In the genomic region with DNA sequence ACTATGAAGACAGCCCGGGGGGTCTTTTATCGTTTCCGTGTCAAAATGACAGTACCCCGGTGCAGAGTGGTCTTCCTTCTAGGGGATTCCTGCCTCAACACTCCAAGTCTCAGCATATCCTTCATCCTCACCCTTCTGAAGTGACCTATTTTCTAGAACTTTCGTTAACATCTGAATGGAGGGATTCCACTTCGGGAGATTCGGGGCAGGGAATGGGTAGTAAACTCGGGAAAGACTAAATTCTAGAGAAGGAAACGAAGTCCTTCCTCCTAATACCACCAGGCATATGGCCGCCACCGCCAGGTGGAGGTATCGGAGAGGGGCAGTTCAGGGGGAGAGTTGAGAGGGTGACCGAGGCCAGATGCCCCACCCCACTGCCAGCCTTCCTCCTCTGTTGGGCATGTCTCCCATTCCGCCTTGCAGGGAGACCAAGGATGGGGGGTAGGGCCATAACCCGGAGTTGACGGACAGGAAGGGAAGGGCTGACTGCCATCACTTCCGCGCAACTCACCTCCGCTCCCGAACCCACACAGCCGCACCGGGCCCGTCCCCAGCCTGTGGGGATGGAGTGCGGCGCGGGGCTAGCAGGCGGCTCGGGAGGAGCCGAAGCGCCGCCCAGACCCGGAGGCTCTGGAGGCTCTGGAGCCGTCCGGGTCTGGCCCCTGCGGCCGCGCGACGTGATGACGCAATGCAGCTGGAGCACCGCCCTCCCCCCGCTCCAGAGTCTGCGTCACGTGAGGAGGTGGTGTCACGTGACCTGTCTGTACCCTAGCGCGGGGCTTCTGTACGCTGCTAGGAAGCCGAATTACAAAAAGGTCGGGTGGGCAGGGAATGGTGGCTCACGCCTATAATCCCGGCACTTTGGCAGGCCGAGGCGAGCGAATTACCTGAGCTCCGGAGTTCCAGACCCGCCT, we compare ENCODE assay signal across 1 cellular context.
A peak's percentile ranks its signal among the peaks of the same experiment; 100 is the strongest.
TF ChIP-seq lines count a peak whose summit lies in the region.

KLHL12 (minus strand) TSS at position 657 of the 914 bp plus-strand sequence. CDS start 2,072 bp downstream, outside the sequence.

TF ChIP-seq in WTC11, 78 proteins besides CTCF, POLR2A, EP300 and RAD21 (continued from another document and continues in another):
- TF ChIP-seq, protein P1, sequence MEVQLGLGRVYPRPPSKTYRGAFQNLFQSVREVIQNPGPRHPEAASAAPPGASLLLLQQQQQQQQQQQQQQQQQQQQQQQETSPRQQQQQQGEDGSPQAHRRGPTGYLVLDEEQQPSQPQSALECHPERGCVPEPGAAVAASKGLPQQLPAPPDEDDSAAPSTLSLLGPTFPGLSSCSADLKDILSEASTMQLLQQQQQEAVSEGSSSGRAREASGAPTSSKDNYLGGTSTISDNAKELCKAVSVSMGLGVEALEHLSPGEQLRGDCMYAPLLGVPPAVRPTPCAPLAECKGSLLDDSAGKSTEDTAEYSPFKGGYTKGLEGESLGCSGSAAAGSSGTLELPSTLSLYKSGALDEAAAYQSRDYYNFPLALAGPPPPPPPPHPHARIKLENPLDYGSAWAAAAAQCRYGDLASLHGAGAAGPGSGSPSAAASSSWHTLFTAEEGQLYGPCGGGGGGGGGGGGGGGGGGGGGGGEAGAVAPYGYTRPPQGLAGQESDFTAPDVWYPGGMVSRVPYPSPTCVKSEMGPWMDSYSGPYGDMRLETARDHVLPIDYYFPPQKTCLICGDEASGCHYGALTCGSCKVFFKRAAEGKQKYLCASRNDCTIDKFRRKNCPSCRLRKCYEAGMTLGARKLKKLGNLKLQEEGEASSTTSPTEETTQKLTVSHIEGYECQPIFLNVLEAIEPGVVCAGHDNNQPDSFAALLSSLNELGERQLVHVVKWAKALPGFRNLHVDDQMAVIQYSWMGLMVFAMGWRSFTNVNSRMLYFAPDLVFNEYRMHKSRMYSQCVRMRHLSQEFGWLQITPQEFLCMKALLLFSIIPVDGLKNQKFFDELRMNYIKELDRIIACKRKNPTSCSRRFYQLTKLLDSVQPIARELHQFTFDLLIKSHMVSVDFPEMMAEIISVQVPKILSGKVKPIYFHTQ (CRISPR knock-in tag; IDR thresholded peaks at IDR 0.05), result 0 out of 2 replicates have a peak, but pooled peaks have one; percentile 63
- TF ChIP-seq CREB1 (CRISPR knock-in tag; IDR thresholded peaks at IDR 0.05), result 0 out of 2 replicates have a peak, but pooled peaks have one; percentile 51
- TF ChIP-seq TP53 (CRISPR knock-in tag; IDR thresholded peaks at IDR 0.05), result no peak
- TF ChIP-seq ZNF671 (CRISPR knock-in tag; IDR thresholded peaks at IDR 0.05), result peak; percentile 65; the same call in 1 of the 2 replicates
- TF ChIP-seq, protein P2, sequence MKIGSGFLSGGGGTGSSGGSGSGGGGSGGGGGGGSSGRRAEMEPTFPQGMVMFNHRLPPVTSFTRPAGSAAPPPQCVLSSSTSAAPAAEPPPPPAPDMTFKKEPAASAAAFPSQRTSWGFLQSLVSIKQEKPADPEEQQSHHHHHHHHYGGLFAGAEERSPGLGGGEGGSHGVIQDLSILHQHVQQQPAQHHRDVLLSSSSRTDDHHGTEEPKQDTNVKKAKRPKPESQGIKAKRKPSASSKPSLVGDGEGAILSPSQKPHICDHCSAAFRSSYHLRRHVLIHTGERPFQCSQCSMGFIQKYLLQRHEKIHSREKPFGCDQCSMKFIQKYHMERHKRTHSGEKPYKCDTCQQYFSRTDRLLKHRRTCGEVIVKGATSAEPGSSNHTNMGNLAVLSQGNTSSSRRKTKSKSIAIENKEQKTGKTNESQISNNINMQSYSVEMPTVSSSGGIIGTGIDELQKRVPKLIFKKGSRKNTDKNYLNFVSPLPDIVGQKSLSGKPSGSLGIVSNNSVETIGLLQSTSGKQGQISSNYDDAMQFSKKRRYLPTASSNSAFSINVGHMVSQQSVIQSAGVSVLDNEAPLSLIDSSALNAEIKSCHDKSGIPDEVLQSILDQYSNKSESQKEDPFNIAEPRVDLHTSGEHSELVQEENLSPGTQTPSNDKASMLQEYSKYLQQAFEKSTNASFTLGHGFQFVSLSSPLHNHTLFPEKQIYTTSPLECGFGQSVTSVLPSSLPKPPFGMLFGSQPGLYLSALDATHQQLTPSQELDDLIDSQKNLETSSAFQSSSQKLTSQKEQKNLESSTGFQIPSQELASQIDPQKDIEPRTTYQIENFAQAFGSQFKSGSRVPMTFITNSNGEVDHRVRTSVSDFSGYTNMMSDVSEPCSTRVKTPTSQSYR (CRISPR knock-in tag; IDR thresholded peaks at IDR 0.05), result peak; percentile 91
- TF ChIP-seq ZNF532 (CRISPR knock-in tag; IDR thresholded peaks at IDR 0.05; ENCODE audit: borderline replicate concordance), result no peak
- TF ChIP-seq FOXK1 (CRISPR knock-in tag; IDR thresholded peaks at IDR 0.05), result peak; percentile 87; the same call in 1 of the 2 replicates
- no peak for TF ChIP-seq GTF2I (CRISPR knock-in tag; conservative IDR thresholded peaks at IDR 0.05)
- 0 out of 2 replicates have a peak, but pooled peaks have one; percentile 19 for TF ChIP-seq MYBL2 (CRISPR knock-in tag; IDR thresholded peaks at IDR 0.05)
- peak; percentile 96 for TF ChIP-seq CREM (CRISPR knock-in tag; IDR thresholded peaks at IDR 0.05)
- TF ChIP-seq ZSCAN18 (CRISPR knock-in tag; IDR thresholded peaks at IDR 0.05), result peak; percentile 96
- TF ChIP-seq KAT7 (CRISPR knock-in tag; IDR thresholded peaks at IDR 0.05; ENCODE audit: borderline replicate concordance), result peak; percentile 59; the same call in 1 of the 2 replicates
- TF ChIP-seq PRDM15 (CRISPR knock-in tag; IDR thresholded peaks at IDR 0.05), result peak; percentile 87
- no peak for TF ChIP-seq SMAD4 (CRISPR knock-in tag; IDR thresholded peaks at IDR 0.05)
- TF ChIP-seq, protein P3, sequence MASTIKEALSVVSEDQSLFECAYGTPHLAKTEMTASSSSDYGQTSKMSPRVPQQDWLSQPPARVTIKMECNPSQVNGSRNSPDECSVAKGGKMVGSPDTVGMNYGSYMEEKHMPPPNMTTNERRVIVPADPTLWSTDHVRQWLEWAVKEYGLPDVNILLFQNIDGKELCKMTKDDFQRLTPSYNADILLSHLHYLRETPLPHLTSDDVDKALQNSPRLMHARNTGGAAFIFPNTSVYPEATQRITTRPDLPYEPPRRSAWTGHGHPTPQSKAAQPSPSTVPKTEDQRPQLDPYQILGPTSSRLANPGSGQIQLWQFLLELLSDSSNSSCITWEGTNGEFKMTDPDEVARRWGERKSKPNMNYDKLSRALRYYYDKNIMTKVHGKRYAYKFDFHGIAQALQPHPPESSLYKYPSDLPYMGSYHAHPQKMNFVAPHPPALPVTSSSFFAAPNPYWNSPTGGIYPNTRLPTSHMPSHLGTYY (CRISPR knock-in tag; IDR thresholded peaks at IDR 0.05), result peak; percentile 78; the same call in 1 of the 2 replicates
- peak; percentile 59; the same call in 1 of the 2 replicates for TF ChIP-seq FOXP1 (CRISPR knock-in tag; IDR thresholded peaks at IDR 0.05; ENCODE audit: borderline replicate concordance)
- peak; percentile 72; the same call in 1 of the 2 replicates for TF ChIP-seq ATF3 (CRISPR knock-in tag; conservative IDR thresholded peaks at IDR 0.05)
- no peak for TF ChIP-seq NR1H2 (CRISPR knock-in tag; IDR thresholded peaks at IDR 0.05)
- no peak for TF ChIP-seq ATF6 (CRISPR knock-in tag; IDR thresholded peaks at IDR 0.05)
- no peak for TF ChIP-seq IRF2 (CRISPR knock-in tag; IDR thresholded peaks at IDR 0.05; ENCODE audit: borderline replicate concordance, low read depth)
- TF ChIP-seq MXD4 (CRISPR knock-in tag; IDR thresholded peaks at IDR 0.05; ENCODE audit: borderline replicate concordance), result no peak
- TF ChIP-seq ELF4 (CRISPR knock-in tag; IDR thresholded peaks at IDR 0.05; ENCODE audit: low read depth), result no peak
- TF ChIP-seq, protein P4, sequence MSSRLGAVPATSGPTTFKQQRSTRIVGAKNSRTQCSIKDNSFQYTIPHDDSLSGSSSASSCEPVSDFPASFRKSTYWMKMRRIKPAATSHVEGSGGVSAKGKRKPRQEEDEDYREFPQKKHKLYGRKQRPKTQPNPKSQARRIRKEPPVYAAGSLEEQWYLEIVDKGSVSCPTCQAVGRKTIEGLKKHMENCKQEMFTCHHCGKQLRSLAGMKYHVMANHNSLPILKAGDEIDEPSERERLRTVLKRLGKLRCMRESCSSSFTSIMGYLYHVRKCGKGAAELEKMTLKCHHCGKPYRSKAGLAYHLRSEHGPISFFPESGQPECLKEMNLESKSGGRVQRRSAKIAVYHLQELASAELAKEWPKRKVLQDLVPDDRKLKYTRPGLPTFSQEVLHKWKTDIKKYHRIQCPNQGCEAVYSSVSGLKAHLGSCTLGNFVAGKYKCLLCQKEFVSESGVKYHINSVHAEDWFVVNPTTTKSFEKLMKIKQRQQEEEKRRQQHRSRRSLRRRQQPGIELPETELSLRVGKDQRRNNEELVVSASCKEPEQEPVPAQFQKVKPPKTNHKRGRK (CRISPR knock-in tag; IDR thresholded peaks at IDR 0.05; ENCODE audit: borderline replicate concordance), result no peak
- TF ChIP-seq GABPB1 (CRISPR knock-in tag; IDR thresholded peaks at IDR 0.05), result peak; percentile 92
- TF ChIP-seq ETV6 (CRISPR knock-in tag; IDR thresholded peaks at IDR 0.05), result peak; percentile 97
- TF ChIP-seq HMGA2 (CRISPR knock-in tag; IDR thresholded peaks at IDR 0.05), result no peak
- peak; percentile 82; the same call in 1 of the 2 replicates for TF ChIP-seq ZNF232 (CRISPR knock-in tag; IDR thresholded peaks at IDR 0.05)
